8 cellular contexts compared by ENCODE assay signal in genomic region chrX:76279007-76279406, GRCh38.
A peak's percentile ranks its signal among the peaks of the same experiment; 100 is the strongest.
DNase-seq lines count a peak whose midpoint lies in the region; ATAC-seq and TF ChIP-seq lines count a peak whose summit lies in the region.

No MANE protein-coding gene starts in this region.

- no peak overlapping the region for H2AK5ac ChIP-seq in mesendoderm (ENCODE audit: low read length)

- no peak overlapping the region for H2BK120ac ChIP-seq in mesendoderm (ENCODE audit: low read depth, low read length)

- no peaks in the 10 kb centered on the region for H3K36me3 ChIP-seq in mesendoderm (ENCODE audit: control insufficient read depth, insufficient read depth, low read length)

- peak; percentile 58 for TF ChIP-seq CTCF in NB4 (IDR thresholded peaks at IDR 0.05; ENCODE audit: low read depth, low read length)

- no peak overlapping the region for H3K4me3 ChIP-seq in NB4 (ENCODE audit: low read depth, low read length)
- no peak overlapping the region for H3K4me3 ChIP-seq in mesendoderm (ENCODE audit: low read length)

- no peak overlapping the region for H3K23ac ChIP-seq in mesendoderm (ENCODE audit: low read length)

- ATAC-seq in GM21367 (IDR thresholded peaks at IDR 0.05; ENCODE audit: unreplicated experiment): no peak

- no peak overlapping the region for H3K56ac ChIP-seq in mesendoderm (ENCODE audit: low read length)

- H4K5ac ChIP-seq in mesendoderm (ENCODE audit: low read length): no peak overlapping the region

- no peak for TF ChIP-seq POLR2A in NB4 (IDR thresholded peaks at IDR 0.05; ENCODE audit: extremely low read depth, insufficient read length)

- H3K79me2 ChIP-seq in mesendoderm (ENCODE audit: control insufficient read depth, insufficient read depth, low read length): no peaks in the 10 kb centered on the region

- peak; percentile 61 for DNase-seq in D341Med (ENCODE audit: low spot score)
- DNase-seq in GM19238 (ENCODE audit: insufficient read length, low spot score): peak; percentile 3
- peak; percentile 51 for DNase-seq in NB4 (ENCODE audit: low read depth)
- DNase-seq in T-helper 9 cell: peak; percentile 19
- DNase-seq in dedifferentiated amniotic fluid mesenchymal stem cell (ENCODE audit: extremely low spot score): peak; percentile 40
- DNase-seq in mesendoderm: peak; percentile 76
- peak; percentile 63 for DNase-seq in superior temporal gyrus (ENCODE audit: extremely low spot score)

- no peak overlapping the region for H3K9ac ChIP-seq in mesendoderm (ENCODE audit: low read length)

- H3K4me2 ChIP-seq in mesendoderm (ENCODE audit: low read length): no peak overlapping the region

- no peak overlapping the region for H2BK5ac ChIP-seq in mesendoderm (ENCODE audit: low read length)

- no peaks in the 10 kb centered on the region for H3K27me3 ChIP-seq in mesendoderm (ENCODE audit: insufficient read depth, low read length, poor library complexity)

- H3K4ac ChIP-seq in mesendoderm (ENCODE audit: low read depth, low read length): no peak overlapping the region

- H3K18ac ChIP-seq in mesendoderm (ENCODE audit: low read length): no peak overlapping the region

- no peaks in the 10 kb centered on the region for H3K79me1 ChIP-seq in mesendoderm (ENCODE audit: low read length)

- H4K8ac ChIP-seq in mesendoderm (ENCODE audit: low read depth, low read length): no peak overlapping the region

- H3K27ac ChIP-seq in mesendoderm (ENCODE audit: low read depth, low read length): no peak overlapping the region

- no peaks in the 10 kb centered on the region for H3K4me1 ChIP-seq in mesendoderm (ENCODE audit: control insufficient read depth, low read depth, low read length)

- H2BK15ac ChIP-seq in mesendoderm (replicated peaks; ENCODE audit: low read depth): no peak overlapping the region

Comparison
In these comparisons a context has a peak if more than half of its experiments do, and no peak if none do; other contexts are left out.
1. DNase-seq: peak in every context shown above with its lines; median percentile 76 in mesendoderm; 63 in superior temporal gyrus; 61 in D341Med; 51 in NB4; 40 in dedifferentiated amniotic fluid mesenchymal stem cell; 19 in T-helper 9 cell; 3 in GM19238.